1 cellular context compared by ENCODE assay signal in the genomic region with DNA sequence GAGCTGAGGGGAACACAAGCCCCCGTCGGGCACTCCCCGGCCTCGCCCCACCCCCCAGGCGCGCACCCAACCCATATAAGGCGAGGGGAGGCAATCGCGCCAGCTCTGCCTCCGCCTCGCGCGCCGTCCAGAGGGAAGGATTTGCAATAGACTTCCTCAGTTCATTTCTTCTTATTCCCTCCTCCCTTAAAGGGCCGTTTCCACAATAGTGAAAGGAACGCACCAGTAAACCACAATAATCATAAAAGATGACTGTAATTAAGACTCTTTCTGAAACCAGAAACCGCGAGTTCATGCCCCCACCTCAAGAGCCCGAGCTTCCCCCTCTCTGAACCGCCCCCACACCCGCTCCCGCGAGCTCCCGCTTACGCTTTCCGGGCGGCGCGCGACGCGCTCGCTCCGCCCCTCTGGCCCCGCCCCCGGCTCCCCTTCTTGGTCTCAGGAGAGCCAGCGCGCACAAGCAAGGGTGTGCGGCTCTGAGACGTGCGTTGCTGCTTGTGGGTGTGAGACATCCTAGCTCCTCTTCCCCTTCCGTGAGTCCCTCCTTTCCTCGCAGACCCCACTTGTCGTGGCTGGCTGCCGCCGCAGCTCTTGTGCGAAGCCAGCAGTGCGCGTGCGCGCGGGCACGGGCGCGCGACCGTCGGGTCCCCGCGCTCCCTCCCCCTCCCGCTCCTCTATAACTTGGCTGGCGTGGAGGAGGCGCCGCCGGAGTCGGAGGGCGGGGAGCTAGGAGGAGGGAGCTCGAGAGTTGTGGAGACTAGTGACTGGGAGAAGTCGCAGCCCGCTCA.
TF ChIP-seq lines count a peak whose summit lies in the region.

A gene with protein sequence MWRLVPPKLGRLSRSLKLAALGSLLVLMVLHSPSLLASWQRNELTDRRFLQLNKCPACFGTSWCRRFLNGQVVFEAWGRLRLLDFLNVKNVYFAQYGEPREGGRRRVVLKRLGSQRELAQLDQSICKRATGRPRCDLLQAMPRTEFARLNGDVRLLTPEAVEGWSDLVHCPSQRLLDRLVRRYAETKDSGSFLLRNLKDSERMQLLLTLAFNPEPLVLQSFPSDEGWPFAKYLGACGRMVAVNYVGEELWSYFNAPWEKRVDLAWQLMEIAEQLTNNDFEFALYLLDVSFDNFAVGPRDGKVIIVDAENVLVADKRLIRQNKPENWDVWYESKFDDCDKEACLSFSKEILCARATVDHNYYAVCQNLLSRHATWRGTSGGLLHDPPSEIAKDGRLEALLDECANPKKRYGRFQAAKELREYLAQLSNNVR (plus strand): TSS at position 457 of the 788 bp plus-strand sequence. CDS start 510 bp downstream, outside the sequence.

TF ChIP-seq in K562, 482 proteins besides CTCF, POLR2A, EP300 and RAD21 (continued from another document and continues in another):
- TF ChIP-seq, protein P1, sequence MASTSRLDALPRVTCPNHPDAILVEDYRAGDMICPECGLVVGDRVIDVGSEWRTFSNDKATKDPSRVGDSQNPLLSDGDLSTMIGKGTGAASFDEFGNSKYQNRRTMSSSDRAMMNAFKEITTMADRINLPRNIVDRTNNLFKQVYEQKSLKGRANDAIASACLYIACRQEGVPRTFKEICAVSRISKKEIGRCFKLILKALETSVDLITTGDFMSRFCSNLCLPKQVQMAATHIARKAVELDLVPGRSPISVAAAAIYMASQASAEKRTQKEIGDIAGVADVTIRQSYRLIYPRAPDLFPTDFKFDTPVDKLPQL (IDR thresholded peaks at IDR 0.05; ENCODE audit: extremely low read depth, insufficient read length), result no peak
- no peak for TF ChIP-seq ZNF77 (CRISPR knock-in tag; IDR thresholded peaks at IDR 0.05)
- TF ChIP-seq ZNF184 (CRISPR knock-in tag; IDR thresholded peaks at IDR 0.05), result no peak
- TF ChIP-seq XRCC3 (IDR thresholded peaks at IDR 0.05), result no peak
- TF ChIP-seq, protein P2, sequence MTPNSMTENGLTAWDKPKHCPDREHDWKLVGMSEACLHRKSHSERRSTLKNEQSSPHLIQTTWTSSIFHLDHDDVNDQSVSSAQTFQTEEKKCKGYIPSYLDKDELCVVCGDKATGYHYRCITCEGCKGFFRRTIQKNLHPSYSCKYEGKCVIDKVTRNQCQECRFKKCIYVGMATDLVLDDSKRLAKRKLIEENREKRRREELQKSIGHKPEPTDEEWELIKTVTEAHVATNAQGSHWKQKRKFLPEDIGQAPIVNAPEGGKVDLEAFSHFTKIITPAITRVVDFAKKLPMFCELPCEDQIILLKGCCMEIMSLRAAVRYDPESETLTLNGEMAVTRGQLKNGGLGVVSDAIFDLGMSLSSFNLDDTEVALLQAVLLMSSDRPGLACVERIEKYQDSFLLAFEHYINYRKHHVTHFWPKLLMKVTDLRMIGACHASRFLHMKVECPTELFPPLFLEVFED (CRISPR knock-in tag; conservative IDR thresholded peaks at IDR 0.05), result no peak
- no peak for TF ChIP-seq HMG20A (CRISPR knock-in tag; conservative IDR thresholded peaks at IDR 0.05)
- TF ChIP-seq MYNN (IDR thresholded peaks at IDR 0.05), result no peak
- no peak for TF ChIP-seq MYNN (CRISPR knock-in tag; IDR thresholded peaks at IDR 0.05)
- TF ChIP-seq ETS2 (tag; IDR thresholded peaks at IDR 0.05; ENCODE audit: borderline replicate concordance, poor library complexity, severe bottlenecking), result no peak
- TF ChIP-seq, protein P3, sequence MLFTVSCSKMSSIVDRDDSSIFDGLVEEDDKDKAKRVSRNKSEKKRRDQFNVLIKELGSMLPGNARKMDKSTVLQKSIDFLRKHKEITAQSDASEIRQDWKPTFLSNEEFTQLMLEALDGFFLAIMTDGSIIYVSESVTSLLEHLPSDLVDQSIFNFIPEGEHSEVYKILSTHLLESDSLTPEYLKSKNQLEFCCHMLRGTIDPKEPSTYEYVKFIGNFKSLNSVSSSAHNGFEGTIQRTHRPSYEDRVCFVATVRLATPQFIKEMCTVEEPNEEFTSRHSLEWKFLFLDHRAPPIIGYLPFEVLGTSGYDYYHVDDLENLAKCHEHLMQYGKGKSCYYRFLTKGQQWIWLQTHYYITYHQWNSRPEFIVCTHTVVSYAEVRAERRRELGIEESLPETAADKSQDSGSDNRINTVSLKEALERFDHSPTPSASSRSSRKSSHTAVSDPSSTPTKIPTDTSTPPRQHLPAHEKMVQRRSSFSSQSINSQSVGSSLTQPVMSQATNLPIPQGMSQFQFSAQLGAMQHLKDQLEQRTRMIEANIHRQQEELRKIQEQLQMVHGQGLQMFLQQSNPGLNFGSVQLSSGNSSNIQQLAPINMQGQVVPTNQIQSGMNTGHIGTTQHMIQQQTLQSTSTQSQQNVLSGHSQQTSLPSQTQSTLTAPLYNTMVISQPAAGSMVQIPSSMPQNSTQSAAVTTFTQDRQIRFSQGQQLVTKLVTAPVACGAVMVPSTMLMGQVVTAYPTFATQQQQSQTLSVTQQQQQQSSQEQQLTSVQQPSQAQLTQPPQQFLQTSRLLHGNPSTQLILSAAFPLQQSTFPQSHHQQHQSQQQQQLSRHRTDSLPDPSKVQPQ (CRISPR knock-in tag; IDR thresholded peaks at IDR 0.05; ENCODE audit: borderline replicate concordance), result no peak
- TF ChIP-seq ELF2 (CRISPR knock-in tag; IDR thresholded peaks at IDR 0.05), result peak; percentile 19; the same call in 1 of the 2 replicates
- TF ChIP-seq GTF2E2 (tag; IDR thresholded peaks at IDR 0.05), result peak; percentile 79
- no peak for TF ChIP-seq CREBBP (IDR thresholded peaks at IDR 0.05; ENCODE audit: low read depth, low read length)
- TF ChIP-seq PURB (CRISPR knock-in tag; IDR thresholded peaks at IDR 0.05; ENCODE audit: low read depth), result no peak
- TF ChIP-seq ZNF197 (CRISPR knock-in tag; IDR thresholded peaks at IDR 0.05; ENCODE audit: low read depth), result no peak; the same call in 1 of the 2 replicates
- peak; percentile 96 to 97 for TF ChIP-seq SRF (CRISPR knock-in tag; IDR thresholded peaks at IDR 0.05)
- TF ChIP-seq, protein P4, sequence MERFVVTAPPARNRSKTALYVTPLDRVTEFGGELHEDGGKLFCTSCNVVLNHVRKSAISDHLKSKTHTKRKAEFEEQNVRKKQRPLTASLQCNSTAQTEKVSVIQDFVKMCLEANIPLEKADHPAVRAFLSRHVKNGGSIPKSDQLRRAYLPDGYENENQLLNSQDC (CRISPR knock-in tag; IDR thresholded peaks at IDR 0.05), result peak; percentile 85; the same call in 1 of the 2 replicates
- no peak for TF ChIP-seq ZNF699 (CRISPR knock-in tag; IDR thresholded peaks at IDR 0.05; ENCODE audit: insufficient replicate concordance)
- TF ChIP-seq SP2 (IDR thresholded peaks at IDR 0.05; ENCODE audit: extremely low read depth, low read depth, low read length, poor library complexity, severe bottlenecking), result no peak
- TF ChIP-seq, protein P5, sequence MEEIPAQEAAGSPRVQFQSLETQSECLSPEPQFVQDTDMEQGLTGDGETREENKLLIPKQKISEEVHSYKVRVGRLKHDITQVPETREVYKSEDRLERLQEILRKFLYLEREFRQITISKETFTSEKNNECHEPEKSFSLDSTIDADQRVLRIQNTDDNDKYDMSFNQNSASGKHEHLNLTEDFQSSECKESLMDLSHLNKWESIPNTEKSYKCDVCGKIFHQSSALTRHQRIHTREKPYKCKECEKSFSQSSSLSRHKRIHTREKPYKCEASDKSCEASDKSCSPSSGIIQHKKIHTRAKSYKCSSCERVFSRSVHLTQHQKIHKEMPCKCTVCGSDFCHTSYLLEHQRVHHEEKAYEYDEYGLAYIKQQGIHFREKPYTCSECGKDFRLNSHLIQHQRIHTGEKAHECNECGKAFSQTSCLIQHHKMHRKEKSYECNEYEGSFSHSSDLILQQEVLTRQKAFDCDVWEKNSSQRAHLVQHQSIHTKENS (CRISPR knock-in tag; IDR thresholded peaks at IDR 0.05), result no peak
- TF ChIP-seq RBM39 (optimal IDR thresholded peaks at IDR 0.05; ENCODE audit: low read depth, low read length), result no peak
- TF ChIP-seq TRIM24 (IDR thresholded peaks at IDR 0.05), result 0 out of 4 replicates have a peak, but pooled peaks of 1 of the 2 experiments have one; percentile 13
- TF ChIP-seq, protein P6, sequence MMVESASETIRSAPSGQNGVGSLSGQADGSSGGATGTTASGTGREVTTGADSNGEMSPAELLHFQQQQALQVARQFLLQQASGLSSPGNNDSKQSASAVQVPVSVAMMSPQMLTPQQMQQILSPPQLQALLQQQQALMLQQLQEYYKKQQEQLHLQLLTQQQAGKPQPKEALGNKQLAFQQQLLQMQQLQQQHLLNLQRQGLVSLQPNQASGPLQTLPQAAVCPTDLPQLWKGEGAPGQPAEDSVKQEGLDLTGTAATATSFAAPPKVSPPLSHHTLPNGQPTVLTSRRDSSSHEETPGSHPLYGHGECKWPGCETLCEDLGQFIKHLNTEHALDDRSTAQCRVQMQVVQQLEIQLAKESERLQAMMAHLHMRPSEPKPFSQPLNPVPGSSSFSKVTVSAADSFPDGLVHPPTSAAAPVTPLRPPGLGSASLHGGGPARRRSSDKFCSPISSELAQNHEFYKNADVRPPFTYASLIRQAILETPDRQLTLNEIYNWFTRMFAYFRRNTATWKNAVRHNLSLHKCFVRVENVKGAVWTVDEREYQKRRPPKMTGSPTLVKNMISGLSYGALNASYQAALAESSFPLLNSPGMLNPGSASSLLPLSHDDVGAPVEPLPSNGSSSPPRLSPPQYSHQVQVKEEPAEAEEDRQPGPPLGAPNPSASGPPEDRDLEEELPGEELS (CRISPR knock-in tag; IDR thresholded peaks at IDR 0.05; ENCODE audit: borderline replicate concordance), result no peak
- TF ChIP-seq MTA3 (IDR thresholded peaks at IDR 0.05; ENCODE audit: borderline replicate concordance), result peak; percentile 50; the same call in 1 of the 2 replicates
- TF ChIP-seq ZNF217 (CRISPR knock-in tag; IDR thresholded peaks at IDR 0.05), result no peak
- no peak for TF ChIP-seq ZNF696 (CRISPR knock-in tag; conservative IDR thresholded peaks at IDR 0.05)
- TF ChIP-seq ZNF445 (CRISPR knock-in tag; IDR thresholded peaks at IDR 0.05; ENCODE audit: low read depth), result no peak
- no peak for TF ChIP-seq FOS (IDR thresholded peaks at IDR 0.05; ENCODE audit: extremely low read depth, insufficient read length)
- TF ChIP-seq FUS (optimal IDR thresholded peaks at IDR 0.05; ENCODE audit: low read depth, low read length), result no peak
- no peak for TF ChIP-seq ETV6 (IDR thresholded peaks at IDR 0.05; ENCODE audit: borderline replicate concordance in 1 of 2, low read depth in 2 of 2, low read length in 1 of 2)
- TF ChIP-seq ETV6 (CRISPR knock-in tag; IDR thresholded peaks at IDR 0.05; ENCODE audit: borderline replicate concordance), result no peak
- TF ChIP-seq GATA2 (CRISPR knock-in tag; IDR thresholded peaks at IDR 0.05), result no peak
- TF ChIP-seq ZNF79 (CRISPR knock-in tag; IDR thresholded peaks at IDR 0.05; ENCODE audit: low read depth), result no peak
- TF ChIP-seq FOXK1 (CRISPR knock-in tag; IDR thresholded peaks at IDR 0.05; ENCODE audit: borderline replicate concordance), result no peak
- TF ChIP-seq ERF (CRISPR knock-in tag; IDR thresholded peaks at IDR 0.05), result 0 out of 2 replicates have a peak, but pooled peaks have one; percentile 55
- TF ChIP-seq, protein P7, sequence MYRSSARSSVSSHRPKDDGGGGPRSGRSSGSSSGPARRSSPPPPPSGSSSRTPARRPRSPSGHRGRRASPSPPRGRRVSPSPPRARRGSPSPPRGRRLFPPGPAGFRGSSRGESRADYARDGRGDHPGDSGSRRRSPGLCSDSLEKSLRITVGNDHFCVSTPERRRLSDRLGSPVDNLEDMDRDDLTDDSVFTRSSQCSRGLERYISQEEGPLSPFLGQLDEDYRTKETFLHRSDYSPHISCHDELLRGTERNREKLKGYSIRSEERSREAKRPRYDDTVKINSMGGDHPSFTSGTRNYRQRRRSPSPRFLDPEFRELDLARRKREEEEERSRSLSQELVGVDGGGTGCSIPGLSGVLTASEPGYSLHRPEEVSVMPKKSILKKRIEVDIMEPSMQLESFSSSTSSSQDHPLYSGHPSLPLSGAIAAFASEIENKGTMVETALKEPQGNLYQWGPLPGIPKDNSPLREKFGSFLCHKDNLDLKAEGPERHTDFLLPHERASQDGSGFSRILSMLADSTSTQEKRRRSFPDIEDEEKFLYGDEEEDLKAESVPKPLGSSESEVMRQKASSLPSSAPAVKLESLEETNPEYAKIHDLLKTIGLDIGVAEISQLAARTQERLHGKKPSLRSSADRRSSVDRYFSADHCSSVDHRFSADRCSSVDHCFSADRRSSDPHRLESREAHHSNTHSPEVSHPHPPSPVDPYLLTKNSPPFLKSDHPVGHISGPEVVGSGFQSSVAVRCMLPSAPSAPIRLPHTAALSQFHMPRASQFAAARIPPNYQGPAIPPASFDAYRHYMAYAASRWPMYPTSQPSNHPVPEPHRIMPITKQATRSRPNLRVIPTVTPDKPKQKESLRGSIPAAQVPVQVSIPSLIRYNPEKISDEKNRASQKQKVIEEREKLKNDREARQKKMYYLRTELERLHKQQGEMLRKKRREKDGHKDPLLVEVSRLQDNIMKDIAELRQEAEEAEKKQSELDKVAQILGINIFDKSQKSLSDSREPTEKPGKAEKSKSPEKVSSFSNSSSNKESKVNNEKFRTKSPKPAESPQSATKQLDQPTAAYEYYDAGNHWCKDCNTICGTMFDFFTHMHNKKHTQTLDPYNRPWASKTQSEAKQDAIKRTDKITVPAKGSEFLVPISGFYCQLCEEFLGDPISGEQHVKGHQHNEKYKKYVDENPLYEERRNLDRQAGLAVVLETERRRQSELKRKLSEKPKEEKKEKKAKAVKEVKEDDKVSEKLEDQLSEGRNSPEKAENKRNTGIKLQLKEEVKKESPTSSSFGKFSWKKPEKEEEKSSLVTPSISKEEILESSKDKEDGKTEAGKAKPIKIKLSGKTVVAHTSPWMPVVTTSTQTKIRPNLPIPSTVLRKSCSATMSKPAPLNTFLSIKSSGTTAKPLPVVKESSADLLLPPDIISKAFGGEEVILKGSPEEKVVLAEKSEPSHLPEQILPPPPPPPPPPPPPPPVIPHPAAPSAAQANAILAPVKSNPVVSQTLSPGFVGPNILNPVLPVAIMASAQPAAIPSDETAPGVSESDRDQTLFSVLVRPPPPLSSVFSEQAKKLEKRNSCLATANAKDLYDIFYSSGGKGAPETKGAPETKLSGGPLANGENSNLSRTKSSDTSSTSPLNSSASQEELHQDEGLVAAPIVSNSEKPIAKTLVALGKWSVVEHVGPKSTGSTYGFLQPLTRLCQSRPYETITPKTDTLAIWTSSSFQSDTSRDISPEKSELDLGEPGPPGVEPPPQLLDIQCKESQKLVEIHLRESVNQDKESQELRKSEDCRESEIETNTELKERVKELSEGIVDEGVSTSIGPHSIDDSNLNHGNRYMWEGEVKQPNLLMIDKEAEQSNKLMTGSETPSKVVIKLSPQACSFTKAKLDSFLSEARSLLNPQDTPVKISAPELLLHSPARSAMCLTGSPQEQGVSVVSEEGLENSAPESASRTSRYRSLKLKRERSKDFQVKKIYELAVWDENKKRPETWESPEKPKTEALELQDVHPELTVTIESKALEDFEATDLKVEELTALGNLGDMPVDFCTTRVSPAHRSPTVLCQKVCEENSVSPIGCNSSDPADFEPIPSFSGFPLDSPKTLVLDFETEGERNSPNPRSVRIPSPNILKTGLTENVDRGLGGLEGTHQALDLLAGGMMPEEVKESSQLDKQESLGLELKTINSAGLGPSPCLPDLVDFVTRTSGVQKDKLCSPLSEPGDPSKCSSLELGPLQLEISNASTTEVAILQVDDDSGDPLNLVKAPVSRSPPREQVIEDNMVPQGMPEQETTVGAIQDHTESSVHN (IDR thresholded peaks at IDR 0.05; ENCODE audit: borderline replicate concordance in 1 of 2, low read depth in 1 of 2), result no peak
- no peak for TF ChIP-seq KLF16 (IDR thresholded peaks at IDR 0.05)
- TF ChIP-seq ZNF354B (CRISPR knock-in tag; IDR thresholded peaks at IDR 0.05), result no peak
- TF ChIP-seq MAZ (CRISPR knock-in tag; conservative IDR thresholded peaks at IDR 0.05 in 1 of 2, IDR thresholded peaks at IDR 0.05 in 1 of 2), result peak; percentile 65 to 91; a peak in 3 of 4 replicates
- TF ChIP-seq ZC3H8 (IDR thresholded peaks at IDR 0.05), result no peak
- no peak for TF ChIP-seq CBFA2T3 (IDR thresholded peaks at IDR 0.05)
- TF ChIP-seq, protein P8, sequence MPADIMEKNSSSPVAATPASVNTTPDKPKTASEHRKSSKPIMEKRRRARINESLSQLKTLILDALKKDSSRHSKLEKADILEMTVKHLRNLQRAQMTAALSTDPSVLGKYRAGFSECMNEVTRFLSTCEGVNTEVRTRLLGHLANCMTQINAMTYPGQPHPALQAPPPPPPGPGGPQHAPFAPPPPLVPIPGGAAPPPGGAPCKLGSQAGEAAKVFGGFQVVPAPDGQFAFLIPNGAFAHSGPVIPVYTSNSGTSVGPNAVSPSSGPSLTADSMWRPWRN (IDR thresholded peaks at IDR 0.05; ENCODE audit: low read depth), result no peak
